ENCODE assay signal across 8 cellular contexts in genomic region chr11:43718373-43718772, GRCh38.
"Had no signal": no experiment of that assay in that cellular context is flagged by ENCODE, and none has a peak within 500 bp of the region (broad histone marks: within the 10 kb centered on the region; RNA-seq: fewer than 3 reads in every experiment).

No MANE protein-coding gene starts in this region.

- H3K4me1 Mint-ChIP-seq: H9 had no signal

- ATAC-seq: GM23338 had no signal

- H3K27ac Mint-ChIP-seq: GM23338, H9 had no signal

- H3K4me2 ChIP-seq: GM23338 had no signal

- H3K4me3 ChIP-seq: GM23338 had no signal

- FAIRE-seq: H1, H54, HTR-8/SVneo had no signal

- H3K9me3 Mint-ChIP-seq: GM23338 had no signal

- H2AFZ ChIP-seq: GM23338 had no signal

- DNase-seq: H9, HCEC 1CT, IMR-90, KBM-7 had no signal

- H3K4me3 Mint-ChIP-seq: GM23338, H9 had no signal
